In genomic region chr3:6354653-6355052, GRCh38 we compare ENCODE assay signal across 20 cellular contexts.
"Had no signal": no experiment of that assay in that cellular context is flagged by ENCODE, and none has a peak within 500 bp of the region (broad histone marks: within the 10 kb centered on the region; RNA-seq: fewer than 3 reads in every experiment).

No MANE protein-coding gene starts in this region.

- ATAC-seq: foreskin keratinocyte; gastroesophageal sphincter; heart left ventricle; left cardiac atrium; lower lobe of right lung; naive thymus-derived CD4-positive, alpha-beta T cell; sciatic nerve had no signal

- DNase-seq: colonic mucosa; effector CD8-positive, alpha-beta T cell; foreskin keratinocyte; heart left ventricle; left cardiac atrium; left ventricle myocardium inferior; lower lobe of right lung; midbrain; naive thymus-derived CD4-positive, alpha-beta T cell; nucleus accumbens; stimulated activated CD4-positive, alpha-beta T cell treated with anti-CD3 and anti-CD28 coated beads, Interleukin-12 subunit alpha, Interleukin-12 subunit beta, amount 100 ng/mL, for 4 hours; stimulated activated CD4-positive, alpha-beta T cell treated with anti-CD3 and anti-CD28 coated beads, Interleukin-1b, Interleukin-23, amount 100 ng/mL, for 48 hours; stimulated activated CD4-positive, alpha-beta T cell treated with anti-CD3 and anti-CD28 coated beads, Interleukin-4, amount 100 ng/mL, for 1 hour; stimulated activated CD8-positive, alpha-beta memory T cell treated with anti-CD3 and anti-CD28 coated beads, Interleukin-4, amount 100 ng/mL, for 48 hours; stimulated activated naive CD4-positive, alpha-beta T cell; stomach; thyroid gland; trophoblast cell had no signal
